ENCODE assay signal across 13 cellular contexts in genomic region chr11:114279778-114280532, GRCh38. TPM values are rescaled to one million over a fixed set of nuclear protein-coding genes. Genes with fewer than 3 reads are reported as not detected.
A peak's percentile ranks its signal among the peaks of the same experiment; 100 is the strongest.
DNase-seq lines count a peak whose midpoint lies in the region; ATAC-seq and TF ChIP-seq lines count a peak whose summit lies in the region.
"Had no signal": no experiment of that assay in that cellular context is flagged by ENCODE, and none has a peak within 500 bp of the region (broad histone marks: within the 10 kb centered on the region; RNA-seq: fewer than 3 reads in every experiment).

No MANE protein-coding gene starts in this region.

- H3F3A ChIP-seq in PC-3 (ENCODE audit: low read length, unreplicated experiment), result no peaks in the 10 kb centered on the region

- H3K4me3 ChIP-seq in PC-3 (ENCODE audit: low read length), result no peak overlapping the region
- no peak overlapping the region for H3K4me3 ChIP-seq in esophagus squamous epithelium
- no peak overlapping the region for H3K4me3 ChIP-seq in osteoblast (ENCODE audit: insufficient read depth, low read length)

- H3K9ac ChIP-seq in PC-3 (ENCODE audit: low read length), result peak overlapping the region; percentile 4; the same call in 1 of the 2 replicates

- H3K36me3 ChIP-seq in PC-3 (ENCODE audit: low read depth, low read length) (no peaks in the 10 kb centered on the region), esophagus squamous epithelium (no peaks in the 10 kb centered on the region), osteoblast (ENCODE audit: insufficient read depth, low read length) (no peaks in the 10 kb centered on the region)

- H4K20me1 ChIP-seq in PC-3 (ENCODE audit: low read length) (no peaks in the 10 kb centered on the region), osteoblast (ENCODE audit: insufficient read depth, low read length) (no peaks in the 10 kb centered on the region)

- TF ChIP-seq POLR2A in esophagus squamous epithelium (IDR thresholded peaks at IDR 0.05), result no peak

- TF ChIP-seq CTCF in PC-3 (conservative IDR thresholded peaks at IDR 0.05; ENCODE audit: low read depth, low read length) (no peak), esophagus squamous epithelium (IDR thresholded peaks at IDR 0.05) (no peak), osteoblast (IDR thresholded peaks at IDR 0.05; ENCODE audit: extremely low read depth, low read depth, low read length) (no peak), mesothelial cell of epicardium (IDR thresholded peaks at IDR 0.05; ENCODE audit: unreplicated experiment) (no peak)

- H3K27me3 ChIP-seq in PC-3 (ENCODE audit: low read length), result peaks cover 14% of the 10 kb centered on the region
- peaks cover 0 to 18% (median 0%) of the 10 kb centered on the region in 4 donors for H3K27me3 ChIP-seq in esophagus squamous epithelium
- peaks cover 17% of the 10 kb centered on the region for H3K27me3 ChIP-seq in osteoblast (ENCODE audit: insufficient read depth, low read length)

- H3K36me3 Mint-ChIP-seq in mesothelial cell of epicardium, result no peaks in the 10 kb centered on the region
- H3K36me3 Mint-ChIP-seq: IgD-negative memory B cell; naive thymus-derived CD4-positive, alpha-beta T cell; stimulated activated naive B cell treated with anti-CD40 and anti-IgM and Interleukin-4, amounts not matched to agents 10 μg/mL and 1 μg/mL and 100 μg/mL, for 72 hours had no signal

- 52 to 62% methylated on average over 9 to 10 of the region's 10 CpGs for whole genome bisulfite sequencing in esophagus squamous epithelium, 2 donors

- H3K4me1 ChIP-seq in PC-3 (ENCODE audit: insufficient read depth, low read length) (peaks cover 30% of the 10 kb centered on the region), esophagus squamous epithelium (peaks cover 17 to 39% (median 27%) of the 10 kb centered on the region in 3 donors), osteoblast (ENCODE audit: insufficient read depth, low read length) (peaks cover 20% of the 10 kb centered on the region)

- peak overlapping the region; percentile 26; the same call in 1 of the 2 replicates for H3K4me2 ChIP-seq in PC-3 (ENCODE audit: low read length)
- H3K4me2 ChIP-seq in osteoblast (ENCODE audit: insufficient read depth, low read length), result peak overlapping the region; percentile 36

- peaks cover 42% of the 10 kb centered on the region for H3K27me3 Mint-ChIP-seq in mesothelial cell of epicardium (ENCODE audit: low read depth)

- H3K79me2 ChIP-seq in PC-3 (ENCODE audit: low read length) (no peaks in the 10 kb centered on the region), osteoblast (ENCODE audit: insufficient read depth, low read length) (no peaks in the 10 kb centered on the region)

- DNase-seq in AG20443 (ENCODE audit: low spot score), result peak; percentile 90
- peak; percentile 75 for DNase-seq in PC-3
- no peak for DNase-seq in esophagus squamous epithelium (lab: John Stamatoyannopoulos, UW)
- peak; percentile 87 for DNase-seq in osteoblast (ENCODE audit: insufficient read length, low spot score, missing footprints)
- DNase-seq in mesothelial cell of epicardium (ENCODE audit: low spot score in 2 of 2, unreplicated experiment in 2 of 2), result no peak
- no peak for DNase-seq in NCI-H1930 (lab: John Stamatoyannopoulos, UW)
- DNase-seq in DMS114 treated with DMSO at 0.1 percent for 48 hours (lab: John Stamatoyannopoulos, UW; ENCODE audit: unreplicated experiment), result no peak
- DNase-seq: activated CD4-positive, CD25-positive, alpha-beta regulatory T cell treated with anti-CD3 and anti-CD28 coated beads, Interleukin-2, amount 50 U/mL, for 72 hours; cerebellar nuclear complex; stimulated activated naive B cell treated with anti-CD40 and anti-IgM and Interleukin-4, amounts not matched to agents 10 μg/mL and 1 μg/mL and 100 μg/mL, for 72 hours had no signal

- H3K9me3 Mint-ChIP-seq in mesothelial cell of epicardium, result no peaks in the 10 kb centered on the region
- H3K9me3 Mint-ChIP-seq: IgD-negative memory B cell; naive thymus-derived CD4-positive, alpha-beta T cell; stimulated activated naive B cell treated with anti-CD40 and anti-IgM and Interleukin-4, amounts not matched to agents 10 μg/mL and 1 μg/mL and 100 μg/mL, for 72 hours had no signal

- no peaks in the 10 kb centered on the region for H3K9me2 ChIP-seq in PC-3 (replicated peaks; ENCODE audit: low read length)

- no peaks in the 10 kb centered on the region for H3K9me3 ChIP-seq in PC-3 (ENCODE audit: low read length)
- no peaks in the 10 kb centered on the region for H3K9me3 ChIP-seq in esophagus squamous epithelium
- H3K9me3 ChIP-seq in osteoblast (ENCODE audit: low read depth, low read length), result no peaks in the 10 kb centered on the region

- H3K4me1 Mint-ChIP-seq in mesothelial cell of epicardium, result peaks cover 19% of the 10 kb centered on the region
- H3K4me1 Mint-ChIP-seq: IgD-negative memory B cell; naive thymus-derived CD4-positive, alpha-beta T cell; stimulated activated naive B cell treated with anti-CD40 and anti-IgM and Interleukin-4, amounts not matched to agents 10 μg/mL and 1 μg/mL and 100 μg/mL, for 72 hours had no signal

- H2AFZ ChIP-seq in PC-3 (ENCODE audit: low read length), result 0 out of 2 replicates have a peak overlapping the region, but pooled peaks have one; percentile 2
- H2AFZ ChIP-seq in osteoblast (ENCODE audit: low read length), result no peak overlapping the region

- no peak overlapping the region for H3K4me3 Mint-ChIP-seq in mesothelial cell of epicardium
- H3K4me3 Mint-ChIP-seq: IgD-negative memory B cell; naive thymus-derived CD4-positive, alpha-beta T cell; stimulated activated naive B cell treated with anti-CD40 and anti-IgM and Interleukin-4, amounts not matched to agents 10 μg/mL and 1 μg/mL and 100 μg/mL, for 72 hours had no signal

- ATAC-seq in PC-3 (peak; percentile 76), GM21737 (IDR thresholded peaks at IDR 0.05; ENCODE audit: unreplicated experiment) (no peak)
- ATAC-seq: naive thymus-derived CD4-positive, alpha-beta T cell had no signal

- POLR2A ChIA-PET in PC-3 (lab: Charles Lee; ENCODE audit: unreplicated experiment), result no interaction called here

- H3K27ac ChIP-seq in PC-3 (ENCODE audit: low read length) (peak overlapping the region; percentile 24), esophagus squamous epithelium (peak overlapping the region; percentile 67 to 84 (median 76)), osteoblast (ENCODE audit: low read depth, low read length) (no peak overlapping the region)

- intact Hi-C loops in PC-3 (cut with micrococcal nuclease) (loop anchor here (1.0 to 10.0 kb wide), 6 partner anchors 37 to 305 kb away; partner anchors contain the start of gene REXO2), esophagus squamous epithelium (cut with DNase I) (no loop called here)

- CTCF ChIA-PET in PC-3 (lab: Charles Lee), result no interaction called here

- no peak overlapping the region for H3K27ac Mint-ChIP-seq in mesothelial cell of epicardium
- H3K27ac Mint-ChIP-seq: stimulated activated naive B cell treated with anti-CD40 and anti-IgM and Interleukin-4, amounts not matched to agents 10 μg/mL and 1 μg/mL and 100 μg/mL, for 72 hours had no signal

- BruUV-seq in PC-3 (replicated peaks; lab: Mats Ljungman, UMichigan), result no TSS peak

RNA-seq across cellular contexts. Expression of gene NNMT, which starts 16.2 kb away (rescaled TPM):
- total RNA-seq in PC-3 (2014; rRNA removed) (20.8 and 23.3 TPM in 2 replicates), esophagus squamous epithelium (100 to 1,000 TPM in 1 of 4 donors, 10 to 100 TPM in 2, 1 to 10 TPM in 1; 4.1 to 142 (median 56.8) TPM), osteoblast (1,091 and 1,196 TPM in 2 replicates), mesothelial cell of epicardium (0.54 to 2.4 TPM (median 2.3 TPM) in 3 replicates)
- total RNA-seq: naive thymus-derived CD4-positive, alpha-beta T cell had no signal

Comparison
In these comparisons a context has a peak if more than half of its experiments do, and no peak if none do; other contexts are left out.
1. DNase-seq: peak in AG20443 (single experiment), PC-3 (single experiment) and osteoblast (single experiment); none in esophagus squamous epithelium (single experiment), mesothelial cell of epicardium (0 of 2), NCI-H1930 (0 of 2) and DMS114 treated with DMSO at 0.1 percent for 48 hours (single experiment).